ENCODE assay signal across 9 cellular contexts in genomic region chr20:63223121-63223825, GRCh38. TPM values are rescaled to one million over a fixed set of nuclear protein-coding genes. Genes with fewer than 3 reads are reported as not detected.
A peak's percentile ranks its signal among the peaks of the same experiment; 100 is the strongest.
DNase-seq lines count a peak whose midpoint lies in the region; ATAC-seq and TF ChIP-seq lines count a peak whose summit lies in the region.
"Had no signal": no experiment of that assay in that cellular context is flagged by ENCODE, and none has a peak within 500 bp of the region (broad histone marks: within the 10 kb centered on the region; RNA-seq: fewer than 3 reads in every experiment).

No MANE protein-coding gene starts in this region.

- peak; percentile 75 for ATAC-seq in activated CD8-positive, alpha-beta T cell treated with anti-CD3 and anti-CD28 coated beads, Interleukin-2, amount 10 ng/mL, durations not matched to agents 7 days and 5 days
- ATAC-seq in HG03097 (IDR thresholded peaks at IDR 0.05; ENCODE audit: low FRiP score, unreplicated experiment) (no peak), HG03095 (IDR thresholded peaks at IDR 0.05; ENCODE audit: unreplicated experiment) (no peak)

- intact Hi-C loops in ovary (cut with DNase I): no loop called here

- 49 to 60% (median 57%) methylated on average over 12 of the region's 12 CpGs for WGBS in ovary, 3 donors

- no peaks in the 10 kb centered on the region for H3K36me3 ChIP-seq in ovary
- H3K36me3 ChIP-seq: BLaER1 treated with 17β-estradiol and CSF1 and Interleukin-3, amounts not matched to agents 10 nM and 100 nM had no signal

- H3K4me1 ChIP-seq in ovary (ENCODE audit: insufficient read depth): no peaks in the 10 kb centered on the region

- TF ChIP-seq POLR2A in erythroblast (IDR thresholded peaks at IDR 0.05; ENCODE audit: low read length) (no peak), ovary (IDR thresholded peaks at IDR 0.05) (no peak)

- no peak overlapping the region for H3K27ac ChIP-seq in ovary
- H3K27ac ChIP-seq: BLaER1 treated with 17β-estradiol and CSF1 and Interleukin-3, amounts not matched to agents 10 nM and 100 nM had no signal

- H3K4me1 Mint-ChIP-seq in activated CD8-positive, alpha-beta T cell treated with anti-CD3 and anti-CD28 coated beads, Interleukin-2, amount 10 ng/mL, durations not matched to agents 7 days and 5 days (ENCODE audit: low read depth): no peaks in the 10 kb centered on the region

- H3K27me3 Mint-ChIP-seq in activated CD8-positive, alpha-beta T cell treated with anti-CD3 and anti-CD28 coated beads, Interleukin-2, amount 10 ng/mL, durations not matched to agents 7 days and 5 days (ENCODE audit: low read depth): peaks cover 4% of the 10 kb centered on the region

- DNase-seq in NCI-H1105 treated with DMSO at 0.1 percent for 48 hours (lab: John Stamatoyannopoulos, UW) (peak; percentile 21), NCI-H1105 (lab: John Stamatoyannopoulos, UW) (no peak), NCI-H1092 (lab: John Stamatoyannopoulos, UW) (peak; percentile 17), erythroblast (lab: John Stamatoyannopoulos, UW) (peak; percentile 39 to 61), ovary (peak in 1 of 5 donors; percentile 37)
- DNase-seq in activated CD8-positive, alpha-beta T cell treated with anti-CD3 and anti-CD28 coated beads, Interleukin-2, amount 10 ng/mL, durations not matched to agents 7 days and 5 days: peak; percentile 67

- H3K4me3 ChIP-seq in ovary: no peak overlapping the region
- H3K4me3 ChIP-seq: BLaER1 treated with 17β-estradiol and CSF1 and Interleukin-3, amounts not matched to agents 10 nM and 100 nM had no signal

- no peak overlapping the region for H3K27ac Mint-ChIP-seq in activated CD8-positive, alpha-beta T cell treated with anti-CD3 and anti-CD28 coated beads, Interleukin-2, amount 10 ng/mL, durations not matched to agents 7 days and 5 days

- CTCF ChIA-PET in activated CD8-positive, alpha-beta T cell treated with anti-CD3 and anti-CD28 coated beads, Interleukin-2, amount 10 ng/mL, durations not matched to agents 7 days and 5 days (lab: Charles Lee): interaction anchor here (0.6 to 4.0 kb wide), 33 partner anchors 10 to 854 kb away, joined by 3 to 61 read pairs (median 4); partner anchors contain the start of genes ARFGAP1, BIRC7, NKAIN4 and YTHDF1

- TF ChIP-seq EP300 in ovary (IDR thresholded peaks at IDR 0.05): no peak

- no peaks in the 10 kb centered on the region for H3K27me3 ChIP-seq in ovary
- H3K27me3 ChIP-seq: BLaER1 treated with 17β-estradiol and CSF1 and Interleukin-3, amounts not matched to agents 10 nM and 100 nM had no signal

- H3K4me3 Mint-ChIP-seq in activated CD8-positive, alpha-beta T cell treated with anti-CD3 and anti-CD28 coated beads, Interleukin-2, amount 10 ng/mL, durations not matched to agents 7 days and 5 days: no peak overlapping the region

- POLR2A ChIA-PET in activated CD8-positive, alpha-beta T cell treated with anti-CD3 and anti-CD28 coated beads, Interleukin-2, amount 10 ng/mL, durations not matched to agents 7 days and 5 days (lab: Charles Lee): no interaction called here

- no peaks in the 10 kb centered on the region for H3K9me3 Mint-ChIP-seq in activated CD8-positive, alpha-beta T cell treated with anti-CD3 and anti-CD28 coated beads, Interleukin-2, amount 10 ng/mL, durations not matched to agents 7 days and 5 days (ENCODE audit: insufficient read depth)

- peak; percentile 10 to 21 (median 17) for TF ChIP-seq CTCF in ovary (IDR thresholded peaks at IDR 0.05)

- H3K36me3 Mint-ChIP-seq in activated CD8-positive, alpha-beta T cell treated with anti-CD3 and anti-CD28 coated beads, Interleukin-2, amount 10 ng/mL, durations not matched to agents 7 days and 5 days (ENCODE audit: low read depth): no peaks in the 10 kb centered on the region

- H3K9me3 ChIP-seq in ovary: no peaks in the 10 kb centered on the region
- H3K9me3 ChIP-seq: BLaER1 treated with 17β-estradiol and CSF1 and Interleukin-3, amounts not matched to agents 10 nM and 100 nM had no signal

RNA-seq across cellular contexts. Expression of gene YTHDF1, which starts 7.3 kb away (rescaled TPM):
- total RNA-seq in activated CD8-positive, alpha-beta T cell treated with anti-CD3 and anti-CD28 coated beads, Interleukin-2, amount 10 ng/mL, durations not matched to agents 7 days and 5 days: 10 to 100 TPM; 36.2 to 38.7 TPM
- total RNA-seq in ovary: 10 to 100 TPM; 17.6 to 39.4 (median 35.0) TPM
- polyA plus RNA-seq in ovary: 10 to 100 TPM; 17.0 to 30.5 TPM

RNA-seq across cellular contexts. Expression of gene BIRC7, which starts 12.4 kb away (rescaled TPM):
- total RNA-seq in activated CD8-positive, alpha-beta T cell treated with anti-CD3 and anti-CD28 coated beads, Interleukin-2, amount 10 ng/mL, durations not matched to agents 7 days and 5 days: under 1 TPM; 0.37 to 0.74 TPM
- total RNA-seq in ovary: 1 to 10 TPM in 1 of 7 donors, under 1 TPM in 1, not detected in 5; 0.60 to 1.1 TPM
- polyA plus RNA-seq in ovary: not detected

RNA-seq across cellular contexts. Expression of gene NKAIN4, which starts 31.0 kb away (rescaled TPM):
- total RNA-seq in activated CD8-positive, alpha-beta T cell treated with anti-CD3 and anti-CD28 coated beads, Interleukin-2, amount 10 ng/mL, durations not matched to agents 7 days and 5 days: not detected
- under 1 TPM in 2 of 7 donors, not detected in 5; 0.18 to 0.24 TPM for total RNA-seq in ovary
- polyA plus RNA-seq in ovary: not detected

RNA-seq across cellular contexts. Expression of gene ARFGAP1, which starts 49.3 kb away (rescaled TPM):
- total RNA-seq in activated CD8-positive, alpha-beta T cell treated with anti-CD3 and anti-CD28 coated beads, Interleukin-2, amount 10 ng/mL, durations not matched to agents 7 days and 5 days: 10 to 100 TPM; 68.7 to 75.6 TPM
- 10 to 100 TPM; 40.2 to 80.2 (median 74.8) TPM for total RNA-seq in ovary
- polyA plus RNA-seq in ovary: 10 to 100 TPM; 18.9 to 59.5 TPM
